14 cellular contexts compared by ENCODE assay signal in genomic region chr3:189820365-189820720, GRCh38.
DNase-seq lines count a peak whose midpoint lies in the region; ATAC-seq and TF ChIP-seq lines count a peak whose summit lies in the region.
"Had no signal": no experiment of that assay in that cellular context is flagged by ENCODE, and none has a peak within 500 bp of the region (broad histone marks: within the 10 kb centered on the region; RNA-seq: fewer than 3 reads in every experiment).

No MANE protein-coding gene starts in this region.

- H3K27ac ChIP-seq in ovary (no peak overlapping the region), stomach (no peak overlapping the region)
- H3K27ac ChIP-seq: colonic mucosa had no signal

- TF ChIP-seq CTCF in GM06990 (IDR thresholded peaks at IDR 0.05; ENCODE audit: insufficient read depth, low read length, poor library complexity, severe bottlenecking) (no peak), ovary (IDR thresholded peaks at IDR 0.05) (no peak), stomach (IDR thresholded peaks at IDR 0.05) (no peak)

- peak; percentile 24 for DNase-seq in GM06990 (ENCODE audit: extremely low read depth, insufficient read length)
- DNase-seq in NOMO-1 (lab: John Stamatoyannopoulos, UW; ENCODE audit: unreplicated experiment in 2 of 2), result peak; percentile 38 to 79
- DNase-seq in HuH-7 (ENCODE audit: low spot score), result no peak
- no peak for DNase-seq in ovary
- DNase-seq in NCI-H748 treated with DMSO at 0.1 percent for 48 hours (lab: John Stamatoyannopoulos, UW), result no peak
- no peak for DNase-seq in stomach
- DNase-seq: activated CD4-positive, alpha-beta T cell treated with anti-CD3 and anti-CD28 coated beads, Interleukin-2, amount 50 U/mL, for 4 hours; colonic mucosa; DMS79 treated with DMSO at 0.1 percent for 48 hours; NCI-H226; substantia nigra; SW 1271 had no signal

- H3K4me3 ChIP-seq in GM06990 (replicated peaks; ENCODE audit: low read depth, low read length) (no peak overlapping the region), ovary (no peak overlapping the region), stomach (no peak overlapping the region)
- H3K4me3 ChIP-seq: colonic mucosa had no signal

- no peaks in the 10 kb centered on the region for H3K36me3 ChIP-seq in GM06990 (ENCODE audit: control insufficient read depth, insufficient read depth, low read length)
- H3K36me3 ChIP-seq in ovary, result no peaks in the 10 kb centered on the region
- H3K36me3 ChIP-seq in stomach, result no peaks in the 10 kb centered on the region
- H3K36me3 ChIP-seq: colonic mucosa had no signal

- TF ChIP-seq EP300 in ovary (IDR thresholded peaks at IDR 0.05) (no peak), stomach (IDR thresholded peaks at IDR 0.05) (no peak)

- ATAC-seq in GM19351 (IDR thresholded peaks at IDR 0.05; ENCODE audit: unreplicated experiment) (peak; percentile 95), HG02943 (IDR thresholded peaks at IDR 0.05; ENCODE audit: low read depth, unreplicated experiment) (peak; percentile 57)

- H3K9me3 ChIP-seq in ovary, result no peaks in the 10 kb centered on the region
- H3K9me3 ChIP-seq in stomach, result no peaks in the 10 kb centered on the region
- H3K9me3 ChIP-seq: colonic mucosa had no signal

- TF ChIP-seq POLR2A in ovary (IDR thresholded peaks at IDR 0.05), result no peak
- TF ChIP-seq POLR2A in stomach (IDR thresholded peaks at IDR 0.05), result no peak

- 91 to 95% (median 92%) methylated on average over 2 of the region's 2 CpGs for WGBS in ovary, 3 donors
- whole genome bisulfite sequencing in stomach, 5 donors, result 85 to 93% (median 92%) methylated on average over 2 of the region's 2 CpGs

- H3K27me3 ChIP-seq in GM06990 (replicated peaks; ENCODE audit: control insufficient read depth, insufficient read depth, low read length) (no peaks in the 10 kb centered on the region), ovary (no peaks in the 10 kb centered on the region), stomach (no peaks in the 10 kb centered on the region)
- H3K27me3 ChIP-seq: colonic mucosa had no signal

- intact Hi-C loops in ovary (cut with DNase I) (no loop called here), stomach (cut with DNase I; ENCODE audit: low total_unique reads) (no loop called here)

- H3K4me1 ChIP-seq in ovary (ENCODE audit: insufficient read depth) (no peaks in the 10 kb centered on the region), stomach (no peaks in the 10 kb centered on the region)
- H3K4me1 ChIP-seq: colonic mucosa had no signal

Comparison
In these comparisons a context has a peak if more than half of its experiments do, and no peak if none do; other contexts are left out.
1. DNase-seq: peak in GM06990 (single experiment) and NOMO-1 (2 of 2); none in HuH-7 (single experiment), ovary (0 of 5), NCI-H748 treated with DMSO at 0.1 percent for 48 hours (single experiment) and stomach (single experiment).